Comparison of ENCODE assay signal across 8 cellular contexts in the genomic region with DNA sequence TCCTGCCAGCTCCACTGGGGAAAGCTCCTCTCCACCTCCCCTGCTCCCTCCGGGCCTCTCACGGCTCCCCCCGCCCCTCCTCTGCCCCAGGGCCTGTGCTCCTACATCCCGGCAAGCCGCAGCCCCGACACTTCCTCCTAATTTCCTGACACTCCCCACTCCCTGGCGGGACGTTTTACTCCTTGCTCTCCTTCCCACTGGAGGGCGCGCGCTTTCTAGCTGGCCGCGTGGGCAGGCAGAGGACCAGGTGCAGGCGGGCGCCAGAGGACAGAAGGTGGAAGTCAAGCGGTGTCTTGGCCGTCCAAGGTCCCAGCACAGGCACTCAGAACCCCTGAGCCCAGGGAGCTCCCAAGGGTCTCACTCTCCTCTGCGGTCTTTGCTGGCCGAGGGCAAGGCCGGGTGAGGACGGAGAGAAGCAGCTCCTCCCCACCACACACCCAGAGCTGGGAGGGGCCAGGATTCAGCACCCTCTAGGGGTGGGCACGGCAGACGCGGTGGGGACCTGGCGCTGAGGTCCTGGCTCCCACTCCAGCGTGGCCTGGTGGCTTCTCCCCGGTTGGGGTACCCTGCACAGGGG. TPM values are rescaled to one million over a fixed set of nuclear protein-coding genes. Genes with fewer than 3 reads are reported as not detected.
DNase-seq lines count a peak whose midpoint lies in the region; ATAC-seq and TF ChIP-seq lines count a peak whose summit lies in the region.

No MANE protein-coding gene starts in this region.

- H3K27me3 ChIP-seq in CD4-positive, alpha-beta T cell (ENCODE audit: control insufficient read depth, insufficient read depth, low read length) = no peaks in the 10 kb centered on the region
- no peaks in the 10 kb centered on the region for H3K27me3 ChIP-seq in HAP-1 (ENCODE audit: low read depth)

- peak overlapping the region; percentile 21 for H3K27ac ChIP-seq in CD4-positive, alpha-beta T cell (ENCODE audit: low read depth, low read length)

- intact Hi-C loops in CD4-positive, alpha-beta T cell (cut with DNase I, micrococcal nuclease) = loop anchor here in 1 of 2 experiments (5.0 kb wide), 1 partner anchor 50 kb away; a partner anchor contains a TSS

- CTCF ChIA-PET in CD4-positive, alpha-beta T cell (lab: Charles Lee) = interaction anchor here (1.5 to 2.8 kb wide), 4 partner anchors 18 to 72 kb away, joined by 4 to 20 read pairs (median 11); a partner anchor contains a TSS
- CTCF ChIA-PET in T-cell (lab: Charles Lee) = no interaction called here

- peak overlapping the region; percentile 14 for H3K4me3 ChIP-seq in HAP-1
- no peak overlapping the region for H3K4me3 ChIP-seq in fibroblast of mammary gland (ENCODE audit: control insufficient read depth, low read depth, low read length)

- H3K9me3 Mint-ChIP-seq in CD4-positive, alpha-beta T cell = no peaks in the 10 kb centered on the region
- H3K9me3 Mint-ChIP-seq in T-cell (no peaks in the 10 kb centered on the region), nephron (no peaks in the 10 kb centered on the region)

- no peak for ATAC-seq in CD4-positive, alpha-beta T cell (ENCODE audit: poor library complexity)
- peak in 1 of 4 experiments; percentile 7 for ATAC-seq in T-cell (replicated peaks in 1 of 4)
- ATAC-seq in GM21526 (IDR thresholded peaks at IDR 0.05; ENCODE audit: low FRiP score, unreplicated experiment) = no peak

- H3K27ac Mint-ChIP-seq in CD4-positive, alpha-beta T cell = peak overlapping the region; percentile 99
- H3K27ac Mint-ChIP-seq in T-cell (peak overlapping the region; percentile 86 to 90), nephron (no peak overlapping the region)

- in situ Hi-C loops in HAP-1 (cut with MboI; ENCODE audit: low sequenced_read_pairs) = no loop called here

- peak overlapping the region; percentile 30 for H3K4me3 Mint-ChIP-seq in CD4-positive, alpha-beta T cell
- H3K4me3 Mint-ChIP-seq in T-cell (peak overlapping the region in 2 of 3 donors; percentile 28 to 77), nephron (peak overlapping the region in 2 of 3 experiments; percentile 4 to 45)

- peaks cover 47% of the 10 kb centered on the region for H3K4me1 Mint-ChIP-seq in CD4-positive, alpha-beta T cell (ENCODE audit: low read depth)
- H3K4me1 Mint-ChIP-seq in T-cell = peaks cover 40 to 52% (median 48%) of the 10 kb centered on the region in 3 donors
- peaks cover 11% of the 10 kb centered on the region for H3K4me1 Mint-ChIP-seq in nephron

- peak; percentile 28 for TF ChIP-seq CTCF in CD4-positive, alpha-beta T cell (IDR thresholded peaks at IDR 0.05)
- TF ChIP-seq CTCF in fibroblast of mammary gland (conservative IDR thresholded peaks at IDR 0.05; ENCODE audit: control insufficient read depth, insufficient read depth, low read depth, low read length) (peak; percentile 27), nephron (IDR thresholded peaks at IDR 0.05; ENCODE audit: unreplicated experiment in 3 of 3) (peak in 1 of 3 experiments; percentile 19)

- DNase-seq in CD4-positive, alpha-beta T cell = no peak
- DNase-seq in HAP-1 (ENCODE audit: low spot score in 2 of 2) = peak; percentile 51 to 82
- DNase-seq in T-cell = peak in 3 of 34 experiments; percentile 23 to 32 (median 31)
- peak; percentile 36 for DNase-seq in fibroblast of mammary gland (ENCODE audit: low read depth)
- no peak for DNase-seq in NCI-H1092 treated with DMSO at 0.1 percent for 48 hours (lab: John Stamatoyannopoulos, UW)
- DNase-seq in SW 1271 (lab: John Stamatoyannopoulos, UW) = no peak

- POLR2A ChIA-PET in CD4-positive, alpha-beta T cell (lab: Charles Lee) = interaction anchor here (1.0 to 2.7 kb wide), 4 partner anchors 19 to 50 kb away, joined by 3 to 20 read pairs (median 4); a partner anchor contains a TSS
- POLR2A ChIA-PET in T-cell (lab: Charles Lee) = no interaction called here

- H3K27me3 Mint-ChIP-seq in CD4-positive, alpha-beta T cell = peaks cover 5% of the 10 kb centered on the region
- H3K27me3 Mint-ChIP-seq in T-cell (no peaks in the 10 kb centered on the region), nephron (ENCODE audit: low read depth) (peaks cover 15% of the 10 kb centered on the region)

- H3K36me3 Mint-ChIP-seq in CD4-positive, alpha-beta T cell (ENCODE audit: low read depth) = peaks cover 7% of the 10 kb centered on the region
- H3K36me3 Mint-ChIP-seq in T-cell (no peaks in the 10 kb centered on the region), nephron (ENCODE audit: low read depth) (no peaks in the 10 kb centered on the region)

- peaks cover 15% of the 10 kb centered on the region for H3K4me1 ChIP-seq in HAP-1

- H3K9me3 ChIP-seq in CD4-positive, alpha-beta T cell (ENCODE audit: control insufficient read depth, low read length) = no peaks in the 10 kb centered on the region
- H3K9me3 ChIP-seq in HAP-1 = no peaks in the 10 kb centered on the region

- no peaks in the 10 kb centered on the region for H3K36me3 ChIP-seq in HAP-1 (replicated peaks)

RNA-seq across cellular contexts. Expression of a gene that starts 19.1 kb away (rescaled TPM):
- 10 to 100 TPM; 95.6 to 95.9 TPM for total RNA-seq in CD4-positive, alpha-beta T cell
- total RNA-seq in T-cell = 100 to 1,000 TPM in 3 of 5 donors, 10 to 100 TPM in 2; 80.5 to 142 (median 107) TPM

RNA-seq across cellular contexts. Expression of a gene that starts 19.9 kb away (rescaled TPM):
- under 1 TPM; 0.11 to 0.14 TPM for total RNA-seq in CD4-positive, alpha-beta T cell
- under 1 TPM in 3 of 5 donors, not detected in 2; 0.12 to 0.13 (median 0.12) TPM for total RNA-seq in T-cell

RNA-seq across cellular contexts. Expression of a gene that starts 27.6 kb away (rescaled TPM):
- total RNA-seq in CD4-positive, alpha-beta T cell = not detected
- under 1 TPM in 1 of 5 donors, not detected in 4; 0.23 TPM for total RNA-seq in T-cell

RNA-seq across cellular contexts. Expression of a gene that starts 51.1 kb away (rescaled TPM):
- total RNA-seq in CD4-positive, alpha-beta T cell = 10 to 100 TPM; 89.3 to 94.2 TPM
- 10 to 100 TPM; 64.5 to 80.8 (median 72.7) TPM for total RNA-seq in T-cell

RNA-seq across cellular contexts. Expression of a gene that starts 51.1 kb away (rescaled TPM):
- 10 to 100 TPM; 38.1 to 40.9 TPM for total RNA-seq in CD4-positive, alpha-beta T cell
- total RNA-seq in T-cell = 10 to 100 TPM; 35.2 to 44.7 (median 36.8) TPM

Comparison
In these comparisons a context has a peak if more than half of its experiments do, and no peak if none do; other contexts are left out.
1. DNase-seq: peak in HAP-1 (2 of 2) and fibroblast of mammary gland (single experiment); none in CD4-positive, alpha-beta T cell (0 of 10), NCI-H1092 treated with DMSO at 0.1 percent for 48 hours (single experiment) and SW 1271 (0 of 2).
2. H3K27ac Mint-ChIP-seq: peak in CD4-positive, alpha-beta T cell (single experiment) and T-cell (2 of 2); none in nephron (0 of 3).
3. Peak in every context shown above with its lines, with median percentiles within 50 percentile points of each other: H3K4me3 Mint-ChIP-seq.